ENCODE assay signal across 13 cellular contexts in the genomic region with DNA sequence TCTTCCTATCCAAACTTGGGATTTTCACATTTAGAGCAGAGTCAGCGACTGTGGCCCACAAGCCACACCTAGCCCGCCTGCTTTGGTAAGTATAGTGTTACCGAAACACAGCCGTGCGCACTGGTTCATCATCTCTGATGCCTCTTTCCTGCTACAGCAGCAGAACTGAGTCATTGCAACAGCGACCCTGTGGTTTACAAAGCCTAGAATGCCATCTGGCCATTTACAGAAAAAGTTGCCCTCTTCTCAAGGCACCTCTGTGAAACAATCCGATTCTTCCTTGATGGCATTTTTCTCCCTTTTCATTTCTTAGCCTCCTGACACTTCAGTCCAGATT. TPM values are rescaled to one million over a fixed set of nuclear protein-coding genes. Genes with fewer than 3 reads are reported as not detected.
DNase-seq lines count a peak whose midpoint lies in the region; ATAC-seq and TF ChIP-seq lines count a peak whose summit lies in the region.
"Had no signal": no experiment of that assay in that cellular context is flagged by ENCODE, and none has a peak within 500 bp of the region (broad histone marks: within the 10 kb centered on the region; RNA-seq: fewer than 3 reads in every experiment).

No MANE protein-coding gene starts in this region.

- H3K4me1 ChIP-seq in BLaER1 treated with 17β-estradiol and CSF1 and Interleukin-3, amounts not matched to agents 10 nM and 100 nM = peaks cover 16 to 29% (median 24%) of the 10 kb centered on the region in 10 experiments
- H3K4me1 ChIP-seq in HAP-1 = no peaks in the 10 kb centered on the region
- H3K4me1 ChIP-seq: uterus had no signal

- ATAC-seq in GM18511 (IDR thresholded peaks at IDR 0.05; ENCODE audit: unreplicated experiment) (peak; percentile 99), GM19395 (IDR thresholded peaks at IDR 0.05; ENCODE audit: unreplicated experiment) (no peak)
- ATAC-seq: HCT116 had no signal

- DNase-seq in RPMI7951 (ENCODE audit: low read depth) (peak; percentile 50), foreskin fibroblast (peak; percentile 31 to 48), HAP-1 (ENCODE audit: low spot score in 2 of 2) (no peak), NCI-H1105 treated with DMSO at 0.1 percent for 48 hours (lab: John Stamatoyannopoulos, UW) (no peak), mesothelial cell of epicardium (ENCODE audit: low spot score in 2 of 2, unreplicated experiment in 2 of 2) (no peak)
- DNase-seq: activated gamma-delta T cell treated with Interleukin-2 at 50 U/mL for 16 hours, NCI-H1930, occipital lobe, uterus had no signal

- H3K4me2 ChIP-seq in BLaER1 treated with 17β-estradiol and CSF1 and Interleukin-3, amounts not matched to agents 10 nM and 100 nM = peak overlapping the region in 10 of 11 experiments; percentile 1 to 41 (median 25); a peak in 11 of 22 replicates

- peak overlapping the region in 7 of 11 experiments; percentile 0 to 56 (median 25); a peak in 9 of 22 replicates for H3K27ac ChIP-seq in BLaER1 treated with 17β-estradiol and CSF1 and Interleukin-3, amounts not matched to agents 10 nM and 100 nM
- H3K27ac ChIP-seq: uterus had no signal

- no peaks in the 10 kb centered on the region for H3K27me3 ChIP-seq in BLaER1 treated with 17β-estradiol and CSF1 and Interleukin-3, amounts not matched to agents 10 nM and 100 nM
- H3K27me3 ChIP-seq in HAP-1 (ENCODE audit: low read depth) = no peaks in the 10 kb centered on the region
- H3K27me3 ChIP-seq: uterus had no signal

- no peaks in the 10 kb centered on the region for H3K27me3 Mint-ChIP-seq in mesothelial cell of epicardium (ENCODE audit: low read depth)

- H3K4me3 Mint-ChIP-seq in mesothelial cell of epicardium = no peak overlapping the region

- H4K20me1 ChIP-seq in BLaER1 treated with 17β-estradiol and CSF1 and Interleukin-3, amounts not matched to agents 10 nM and 100 nM = peaks cover 0 to 10% (median 3%) of the 10 kb centered on the region in 11 experiments; a peak in 7 of 22 replicates

- H3K36me3 ChIP-seq in BLaER1 treated with 17β-estradiol and CSF1 and Interleukin-3, amounts not matched to agents 10 nM and 100 nM = peaks cover 65 to 94% (median 73%) of the 10 kb centered on the region in 11 experiments
- H3K36me3 ChIP-seq in HAP-1 (replicated peaks) = peaks cover 40% of the 10 kb centered on the region
- H3K36me3 ChIP-seq: uterus had no signal

- H3K27ac Mint-ChIP-seq in mesothelial cell of epicardium = no peak overlapping the region

- H3K9ac ChIP-seq in BLaER1 treated with 17β-estradiol and CSF1 and Interleukin-3, amounts not matched to agents 10 nM and 100 nM = peak overlapping the region in 1 of 11 experiments; percentile 19; a peak in 2 of 22 replicates

- H3K4me3 ChIP-seq in BLaER1 treated with 17β-estradiol and CSF1 and Interleukin-3, amounts not matched to agents 10 nM and 100 nM = no peak overlapping the region
- H3K4me3 ChIP-seq in foreskin fibroblast (ENCODE audit: low read depth in 1 of 2, low read length in 2 of 2) (no peak overlapping the region), HAP-1 (no peak overlapping the region)
- H3K4me3 ChIP-seq: uterus had no signal

- H3K9me3 ChIP-seq in BLaER1 treated with 17β-estradiol and CSF1 and Interleukin-3, amounts not matched to agents 10 nM and 100 nM (replicated peaks in 1 of 11) = no peaks in the 10 kb centered on the region
- H3K9me3 ChIP-seq in HAP-1 = no peaks in the 10 kb centered on the region
- H3K9me3 ChIP-seq: uterus had no signal

- H3K4me1 Mint-ChIP-seq in mesothelial cell of epicardium = no peaks in the 10 kb centered on the region

- no peaks in the 10 kb centered on the region for H3K9me3 Mint-ChIP-seq in mesothelial cell of epicardium

- H3K36me3 Mint-ChIP-seq in mesothelial cell of epicardium = peaks cover 22% of the 10 kb centered on the region

- in situ Hi-C loops in HAP-1 (cut with MboI; ENCODE audit: low sequenced_read_pairs) = no loop called here

- TF ChIP-seq CTCF in foreskin fibroblast (IDR thresholded peaks at IDR 0.05; ENCODE audit: low read depth, low read length) (no peak), mesothelial cell of epicardium (IDR thresholded peaks at IDR 0.05; ENCODE audit: unreplicated experiment) (no peak)

RNA-seq across cellular contexts. Expression of gene IAH1, which starts 10.7 kb away (rescaled TPM):
- total RNA-seq in RPMI7951 (2014; rRNA removed; shearing (Covaris generic)) = 129 and 130 TPM in 2 replicates
- total RNA-seq in mesothelial cell of epicardium = 39.7 to 42.7 TPM (median 41.6 TPM) in 3 replicates

RNA-seq across cellular contexts. Expression of gene CPSF3, which starts 40.2 kb away (rescaled TPM):
- total RNA-seq in RPMI7951 (2014; rRNA removed; shearing (Covaris generic)) = 94.9 and 105 TPM in 2 replicates
- total RNA-seq in mesothelial cell of epicardium = 44.9 to 47.3 TPM (median 45.1 TPM) in 3 replicates

RNA-seq across cellular contexts. Expression of gene ITGB1BP1, which starts 40.3 kb away (rescaled TPM):
- 79.4 and 85.5 TPM in 2 replicates for total RNA-seq in RPMI7951 (2014; rRNA removed; shearing (Covaris generic))
- total RNA-seq in mesothelial cell of epicardium = 35.9 to 39.8 TPM (median 38.0 TPM) in 3 replicates

Comparison
In these comparisons a context has a peak if more than half of its experiments do, and no peak if none do; other contexts are left out.
1. DNase-seq: peak in RPMI7951 (single experiment) and foreskin fibroblast (2 of 2); none in HAP-1 (0 of 2), NCI-H1105 treated with DMSO at 0.1 percent for 48 hours (single experiment) and mesothelial cell of epicardium (0 of 2).